ENCODE assay signal across 31 cellular contexts in genomic region chr7:117279931-117280525, GRCh38. TPM values are rescaled to one million over a fixed set of nuclear protein-coding genes. Genes with fewer than 3 reads are reported as not detected.
A peak's percentile ranks its signal among the peaks of the same experiment; 100 is the strongest.
DNase-seq lines count a peak whose midpoint lies in the region; ATAC-seq and TF ChIP-seq lines count a peak whose summit lies in the region.
"Had no signal": no experiment of that assay in that cellular context is flagged by ENCODE, and none has a peak within 500 bp of the region (broad histone marks: within the 10 kb centered on the region; RNA-seq: fewer than 3 reads in every experiment).

No MANE protein-coding gene starts in this region.

- H3K14ac ChIP-seq in neuronal stem cell (ENCODE audit: low read length): peak overlapping the region; percentile 61

- H3K36me3 ChIP-seq in right atrium auricular region (no peaks in the 10 kb centered on the region), neuronal stem cell (replicated peaks in 1 of 2; ENCODE audit: control insufficient read depth in 2 of 2, insufficient read depth in 2 of 2, low read length in 2 of 2) (no peaks in the 10 kb centered on the region), PC-3 (ENCODE audit: low read depth, low read length) (no peaks in the 10 kb centered on the region)
- H3K36me3 ChIP-seq: BLaER1, prostate gland, SJSA1 had no signal

- CTCF ChIA-PET in PC-3 (lab: Charles Lee): interaction anchor here (0.6 kb wide), 1 partner anchor 397 kb away, joined by 3 read pairs; no protein-coding TSS in a partner anchor

- WGBS in neuronal stem cell (ENCODE audit: extremely low coverage in 2 of 2, insufficient read length in 2 of 2, insufficient replicate concordance in 1 of 2), 2 donors: no CpG with 5 or more reads among the region's 12 CpGs

- POLR2A ChIA-PET in PC-3 (lab: Charles Lee; ENCODE audit: unreplicated experiment): no interaction called here

- no peaks in the 10 kb centered on the region for H3K9me2 ChIP-seq in PC-3 (replicated peaks; ENCODE audit: low read length)

- no peak overlapping the region for H2AFZ ChIP-seq in neuronal stem cell (ENCODE audit: low read length)
- H2AFZ ChIP-seq in PC-3 (ENCODE audit: low read length): no peak overlapping the region

- H3K4me1 ChIP-seq in right atrium auricular region (no peaks in the 10 kb centered on the region), neuronal stem cell (ENCODE audit: control insufficient read depth in 2 of 2, insufficient read depth in 1 of 2, low read depth in 1 of 2, low read length in 2 of 2) (peaks cover 2 to 6% of the 10 kb centered on the region in 2 donors), PC-3 (ENCODE audit: insufficient read depth, low read length) (no peaks in the 10 kb centered on the region)
- H3K4me1 ChIP-seq: BLaER1, prostate gland had no signal

- H2AK5ac ChIP-seq in neuronal stem cell (ENCODE audit: low read depth, low read length): no peak overlapping the region

- DNase-seq in left cardiac atrium (peak; percentile 18), right atrium auricular region (ENCODE audit: low spot score) (no peak), NCI-H345 treated with DMSO at 0.1 percent for 48 hours (lab: John Stamatoyannopoulos, UW; ENCODE audit: unreplicated experiment) (peak; percentile 75), fibroblast of peridontal ligament (ENCODE audit: extremely low read depth) (peak; percentile 46), neuronal stem cell (ENCODE audit: low spot score) (no peak), PC-3 (no peak), ureter (ENCODE audit: low spot score) (no peak), NCI-H526 treated with DMSO at 0.1 percent for 48 hours (lab: John Stamatoyannopoulos, UW) (no peak)
- DNase-seq: activated CD4-positive, alpha-beta T cell treated with anti-CD3 and anti-CD28 coated beads, Interleukin-2, amount 10 ng/mL, durations not matched to agents 24 days and 14 days; activated CD8-positive, alpha-beta memory T cell treated with anti-CD3 and anti-CD28 coated beads for 24 hours; activated effector memory CD4-positive, alpha-beta T cell treated with anti-CD3 and anti-CD28 coated beads, Interleukin-2, amount 50 U/mL, for 16 hours; activated T-cell treated with anti-CD3 and anti-CD28 coated beads for 4 hours; aorta; DND-41; effector CD4-positive, alpha-beta T cell; immature natural killer cell; midbrain; naive B cell; NCI-H1048; NCI-H187 treated with DMSO at 0.1 percent for 48 hours; NCI-H446; NCI-H774; nucleus accumbens; stimulated activated CD4-positive, alpha-beta T cell treated with anti-CD3 and anti-CD28 coated beads, Interleukin-15, amount 100 ng/mL, for 24 hours; stimulated activated CD4-positive, alpha-beta T cell treated with anti-CD3 and anti-CD28 coated beads, Interleukin-4, amount 100 ng/mL, for 4 hours; T-helper 9 cell; trophoblast cell had no signal

- H2BK15ac ChIP-seq in neuronal stem cell (ENCODE audit: low read length): no peak overlapping the region

- no peak overlapping the region for H4K91ac ChIP-seq in neuronal stem cell (ENCODE audit: low read depth, low read length, poor library complexity)

- H3K79me2 ChIP-seq in PC-3 (ENCODE audit: low read length): no peaks in the 10 kb centered on the region

- H4K20me1 ChIP-seq in PC-3 (ENCODE audit: low read length): no peaks in the 10 kb centered on the region
- H4K20me1 ChIP-seq: BLaER1 had no signal

- H3K4ac ChIP-seq in neuronal stem cell (ENCODE audit: low read length): no peak overlapping the region

- no peaks in the 10 kb centered on the region for H3K79me1 ChIP-seq in neuronal stem cell (ENCODE audit: low read depth, low read length)

- H2BK12ac ChIP-seq in neuronal stem cell (ENCODE audit: low read length): no peak overlapping the region

- H3K4me3 ChIP-seq in right atrium auricular region (no peak overlapping the region), neuronal stem cell (ENCODE audit: low read length in 2 of 2) (no peak overlapping the region), PC-3 (ENCODE audit: low read length) (no peak overlapping the region)
- H3K4me3 ChIP-seq: BLaER1, prostate gland, SJSA1 had no signal

- no peaks in the 10 kb centered on the region for H3K27me3 ChIP-seq in right atrium auricular region
- peaks cover 0 to 35% (median 2%) of the 10 kb centered on the region in 3 experiments for H3K27me3 ChIP-seq in neuronal stem cell (ENCODE audit: control insufficient read depth in 3 of 3, insufficient read depth in 3 of 3, low read depth in 1 of 3, low read length in 3 of 3)
- no peaks in the 10 kb centered on the region for H3K27me3 ChIP-seq in PC-3 (ENCODE audit: low read length)
- H3K27me3 ChIP-seq: BLaER1, SJSA1 had no signal

- no peaks in the 10 kb centered on the region for H3F3A ChIP-seq in PC-3 (ENCODE audit: low read length, unreplicated experiment)

- H4K8ac ChIP-seq in neuronal stem cell (ENCODE audit: low read depth, low read length): no peak overlapping the region

- H3K9ac ChIP-seq in neuronal stem cell (ENCODE audit: low read depth, low read length, poor library complexity) (no peak overlapping the region), PC-3 (ENCODE audit: low read length) (no peak overlapping the region)
- H3K9ac ChIP-seq: BLaER1 had no signal

- H3K9me3 ChIP-seq in right atrium auricular region (no peaks in the 10 kb centered on the region), neuronal stem cell (replicated peaks in 1 of 2; ENCODE audit: control insufficient read depth in 2 of 2, insufficient read depth in 1 of 2, low read depth in 1 of 2, low read length in 2 of 2) (no peaks in the 10 kb centered on the region), PC-3 (ENCODE audit: low read length) (no peaks in the 10 kb centered on the region)
- H3K9me3 ChIP-seq: BLaER1, prostate gland, SJSA1 had no signal

- no peak overlapping the region for H3K23ac ChIP-seq in neuronal stem cell (ENCODE audit: low read depth, low read length, poor library complexity)

- BruUV-seq in PC-3 (replicated peaks; lab: Mats Ljungman, UMichigan): no TSS peak

- no peak overlapping the region for H3K18ac ChIP-seq in neuronal stem cell (ENCODE audit: low read length)

- intact Hi-C loops in left cardiac atrium (cut with DNase I) (no loop called here), PC-3 (cut with micrococcal nuclease) (no loop called here)

- no peak overlapping the region for H2BK5ac ChIP-seq in neuronal stem cell (ENCODE audit: low read length)

- H3K4me2 ChIP-seq in neuronal stem cell (ENCODE audit: insufficient read depth, low read length, poor library complexity, severe bottlenecking) (no peak overlapping the region), PC-3 (ENCODE audit: low read length) (no peak overlapping the region)
- H3K4me2 ChIP-seq: BLaER1 had no signal

- no peak for ATAC-seq in left cardiac atrium
- ATAC-seq in PC-3: no peak

- TF ChIP-seq CTCF in right atrium auricular region (IDR thresholded peaks at IDR 0.05) (no peak), PC-3 (conservative IDR thresholded peaks at IDR 0.05; ENCODE audit: low read depth, low read length) (no peak)

- no peak overlapping the region for H3K27ac ChIP-seq in right atrium auricular region
- H3K27ac ChIP-seq in neuronal stem cell (replicated peaks; ENCODE audit: low read length): no peak overlapping the region
- no peak overlapping the region for H3K27ac ChIP-seq in PC-3 (ENCODE audit: low read length)
- H3K27ac ChIP-seq: BLaER1, prostate gland, SJSA1 had no signal

- no peak overlapping the region for H2BK120ac ChIP-seq in neuronal stem cell (ENCODE audit: low read depth, low read length)

RNA-seq across cellular contexts. Expression of gene WNT2, which starts 42.8 kb away (rescaled TPM):
- 1 to 10 TPM in 1 of 2 donors, not detected in 1; 2.7 TPM for total RNA-seq in left cardiac atrium
- total RNA-seq in right atrium auricular region: 1 to 10 TPM in 1 of 2 donors, under 1 TPM in 1; 0.19 to 6.5 TPM
- polyA plus RNA-seq in neuronal stem cell (2013, experiment 1 of 2): not detected
- not detected for polyA plus RNA-seq in neuronal stem cell (2013, experiment 2 of 2)
- total RNA-seq in PC-3 (2014; rRNA removed): not detected in 2 replicates
- total RNA-seq in ureter: 2.2 TPM
- total RNA-seq: activated CD4-positive, alpha-beta T cell treated with anti-CD3 and anti-CD28 coated beads, Interleukin-2, amount 10 ng/mL, durations not matched to agents 24 days and 14 days; RPMI7951 had no signal
- polyA plus RNA-seq: aorta, immature natural killer cell had no signal

Comparison
In these comparisons a context has a peak if more than half of its experiments do, and no peak if none do; other contexts are left out.
1. DNase-seq: peak in left cardiac atrium (single experiment), NCI-H345 treated with DMSO at 0.1 percent for 48 hours (single experiment) and fibroblast of peridontal ligament (single experiment); none in right atrium auricular region (single experiment), neuronal stem cell (single experiment), PC-3 (single experiment), ureter (single experiment) and NCI-H526 treated with DMSO at 0.1 percent for 48 hours (single experiment).